ENCODE assay signal across 2 cellular contexts in the genomic region with DNA sequence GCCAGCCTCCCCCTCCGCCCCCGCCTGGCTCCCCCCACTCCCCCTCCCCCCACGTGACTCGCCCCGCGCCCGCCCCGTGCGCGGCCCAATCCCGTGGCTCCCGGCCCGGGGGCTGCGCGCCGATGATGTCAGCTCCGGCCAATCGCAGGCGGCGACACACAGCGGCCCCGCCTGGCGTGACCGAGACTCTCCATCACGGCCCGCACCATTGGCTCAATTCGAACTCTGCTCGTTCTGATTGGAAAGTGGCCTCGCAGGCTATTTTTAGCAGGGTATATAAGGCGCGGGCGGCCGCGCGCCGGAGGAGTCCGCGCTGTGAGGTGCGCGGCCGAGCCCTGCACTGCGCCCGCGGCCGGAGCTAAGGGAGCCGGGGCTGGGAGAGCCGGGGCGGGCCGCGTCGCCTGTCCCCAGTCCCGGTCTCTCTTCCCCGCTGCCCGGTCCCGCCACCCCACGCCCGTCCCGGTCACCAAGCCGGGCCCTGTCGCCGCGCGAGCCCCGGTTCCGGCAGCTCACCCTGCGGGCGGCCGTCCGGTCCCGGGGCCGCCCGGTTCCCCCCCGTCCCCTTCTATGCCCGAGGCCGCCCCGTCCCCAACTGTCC.
A peak's percentile ranks its signal among the peaks of the same experiment; 100 is the strongest.
TF ChIP-seq lines count a peak whose summit lies in the region.

No MANE protein-coding gene starts in this region.

TF ChIP-seq in A549, 52 proteins besides CTCF, POLR2A, EP300 and RAD21 (continues in another document):
- TF ChIP-seq GATA3 (IDR thresholded peaks at IDR 0.05; ENCODE audit: borderline replicate concordance) (0 out of 2 replicates have a peak, but pooled peaks have one; percentile 19), CEBPB (IDR thresholded peaks at IDR 0.05) (no peak), USF2 (IDR thresholded peaks at IDR 0.05) (peak; percentile 78), HDAC2 (IDR thresholded peaks at IDR 0.05) (no peak), NR3C1 (IDR thresholded peaks at IDR 0.05) (no peak), ZC3H11A (IDR thresholded peaks at IDR 0.05) (no peak), BHLHE40 (IDR thresholded peaks at IDR 0.05; ENCODE audit: low read depth, low read length) (no peak), REST (IDR thresholded peaks at IDR 0.05) (no peak), ZSCAN20 (CRISPR knock-in tag; IDR thresholded peaks at IDR 0.05) (no peak), CHD4 (IDR thresholded peaks at IDR 0.05; ENCODE audit: borderline replicate concordance) (no peak), RARB (CRISPR knock-in tag; IDR thresholded peaks at IDR 0.05) (no peak), TFCP2L1 (CRISPR knock-in tag; IDR thresholded peaks at IDR 0.05) (no peak), MAX (IDR thresholded peaks at IDR 0.05) (0 out of 2 replicates have a peak, but pooled peaks have one; percentile 9), POLR2AphosphoS2 (conservative IDR thresholded peaks at IDR 0.05; ENCODE audit: low read length) (no peak), BCL3 (IDR thresholded peaks at IDR 0.05) (peak; percentile 91), HOXB5 (CRISPR knock-in tag; IDR thresholded peaks at IDR 0.05) (0 out of 2 replicates have a peak, but pooled peaks have one; percentile 44), FOSL2 (IDR thresholded peaks at IDR 0.05) (no peak), FOSL2 (CRISPR knock-in tag; IDR thresholded peaks at IDR 0.05) (peak; percentile 8; the same call in 1 of the 2 replicates), RFX5 (IDR thresholded peaks at IDR 0.05) (0 out of 2 replicates have a peak, but pooled peaks have one; percentile 26), PHF8 (IDR thresholded peaks at IDR 0.05; ENCODE audit: borderline replicate concordance, low read depth) (peak; percentile 78; the same call in 1 of the 2 replicates), JUN (IDR thresholded peaks at IDR 0.05) (peak; percentile 89 to 97; a peak in 4 of 5 replicates), RNF2 (IDR thresholded peaks at IDR 0.05; ENCODE audit: borderline replicate concordance, low read depth) (no peak), HMGXB4 (CRISPR knock-in tag; IDR thresholded peaks at IDR 0.05; ENCODE audit: borderline replicate concordance) (no peak), CHD2 (IDR thresholded peaks at IDR 0.05; ENCODE audit: low read length, partially characterized antibody) (no peak), SREBF2 (IDR thresholded peaks at IDR 0.05) (peak; percentile 41), ZNF302 (CRISPR knock-in tag; IDR thresholded peaks at IDR 0.05) (no peak)
- TF ChIP-seq, protein P1, sequence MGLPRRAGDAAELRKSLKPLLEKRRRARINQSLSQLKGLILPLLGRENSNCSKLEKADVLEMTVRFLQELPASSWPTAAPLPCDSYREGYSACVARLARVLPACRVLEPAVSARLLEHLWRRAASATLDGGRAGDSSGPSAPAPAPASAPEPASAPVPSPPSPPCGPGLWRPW (IDR thresholded peaks at IDR 0.05), result no peak

TF ChIP-seq in GM12878, 131 proteins besides CTCF, POLR2A, EP300 and RAD21 (continues in another document):
- TF ChIP-seq, protein P2, sequence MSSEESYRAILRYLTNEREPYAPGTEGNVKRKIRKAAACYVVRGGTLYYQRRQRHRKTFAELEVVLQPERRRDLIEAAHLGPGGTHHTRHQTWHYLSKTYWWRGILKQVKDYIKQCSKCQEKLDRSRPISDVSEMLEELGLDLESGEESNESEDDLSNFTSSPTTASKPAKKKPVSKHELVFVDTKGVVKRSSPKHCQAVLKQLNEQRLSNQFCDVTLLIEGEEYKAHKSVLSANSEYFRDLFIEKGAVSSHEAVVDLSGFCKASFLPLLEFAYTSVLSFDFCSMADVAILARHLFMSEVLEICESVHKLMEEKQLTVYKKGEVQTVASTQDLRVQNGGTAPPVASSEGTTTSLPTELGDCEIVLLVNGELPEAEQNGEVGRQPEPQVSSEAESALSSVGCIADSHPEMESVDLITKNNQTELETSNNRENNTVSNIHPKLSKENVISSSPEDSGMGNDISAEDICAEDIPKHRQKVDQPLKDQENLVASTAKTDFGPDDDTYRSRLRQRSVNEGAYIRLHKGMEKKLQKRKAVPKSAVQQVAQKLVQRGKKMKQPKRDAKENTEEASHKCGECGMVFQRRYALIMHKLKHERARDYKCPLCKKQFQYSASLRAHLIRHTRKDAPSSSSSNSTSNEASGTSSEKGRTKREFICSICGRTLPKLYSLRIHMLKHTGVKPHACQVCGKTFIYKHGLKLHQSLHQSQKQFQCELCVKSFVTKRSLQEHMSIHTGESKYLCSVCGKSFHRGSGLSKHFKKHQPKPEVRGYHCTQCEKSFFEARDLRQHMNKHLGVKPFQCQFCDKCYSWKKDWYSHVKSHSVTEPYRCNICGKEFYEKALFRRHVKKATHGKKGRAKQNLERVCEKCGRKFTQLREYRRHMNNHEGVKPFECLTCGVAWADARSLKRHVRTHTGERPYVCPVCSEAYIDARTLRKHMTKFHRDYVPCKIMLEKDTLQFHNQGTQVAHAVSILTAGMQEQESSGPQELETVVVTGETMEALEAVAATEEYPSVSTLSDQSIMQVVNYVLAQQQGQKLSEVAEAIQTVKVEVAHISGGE (CRISPR knock-in tag; IDR thresholded peaks at IDR 0.05), result no peak
- no peak for TF ChIP-seq SKIL (IDR thresholded peaks at IDR 0.05; ENCODE audit: low read depth, poor library complexity, severe bottlenecking)
- no peak for TF ChIP-seq E2F8 (IDR thresholded peaks at IDR 0.05; ENCODE audit: low read depth, partially characterized antibody)
- peak; percentile 98 for TF ChIP-seq POU2F2 (IDR thresholded peaks at IDR 0.05; ENCODE audit: borderline replicate concordance, low read depth, low read length)
- no peak for TF ChIP-seq BMI1 (IDR thresholded peaks at IDR 0.05; ENCODE audit: borderline replicate concordance)
- peak; percentile 28 for TF ChIP-seq SIX5 (IDR thresholded peaks at IDR 0.05; ENCODE audit: low read depth, low read length, severe bottlenecking)
- TF ChIP-seq USF2 (IDR thresholded peaks at IDR 0.05; ENCODE audit: borderline replicate concordance, low read depth, low read length), result no peak
- TF ChIP-seq POLR2AphosphoS2 (IDR thresholded peaks at IDR 0.05; ENCODE audit: low read depth, low read length), result peak; percentile 99
- TF ChIP-seq PML (IDR thresholded peaks at IDR 0.05; ENCODE audit: low read length), result peak; percentile 97; the same call in 1 of the 2 replicates
- peak; percentile 89 for TF ChIP-seq SREBF2 (IDR thresholded peaks at IDR 0.05; ENCODE audit: low read length)
- TF ChIP-seq ZNF384 (IDR thresholded peaks at IDR 0.05; ENCODE audit: borderline replicate concordance, low read depth, low read length), result no peak
- TF ChIP-seq RELA (IDR thresholded peaks at IDR 0.05; ENCODE audit: borderline replicate concordance, partially characterized antibody), result peak; percentile 58
- TF ChIP-seq IRF4 (IDR thresholded peaks at IDR 0.05; ENCODE audit: low read depth, low read length), result no peak
- no peak for TF ChIP-seq JUNB (IDR thresholded peaks at IDR 0.05)
- TF ChIP-seq, protein P3, sequence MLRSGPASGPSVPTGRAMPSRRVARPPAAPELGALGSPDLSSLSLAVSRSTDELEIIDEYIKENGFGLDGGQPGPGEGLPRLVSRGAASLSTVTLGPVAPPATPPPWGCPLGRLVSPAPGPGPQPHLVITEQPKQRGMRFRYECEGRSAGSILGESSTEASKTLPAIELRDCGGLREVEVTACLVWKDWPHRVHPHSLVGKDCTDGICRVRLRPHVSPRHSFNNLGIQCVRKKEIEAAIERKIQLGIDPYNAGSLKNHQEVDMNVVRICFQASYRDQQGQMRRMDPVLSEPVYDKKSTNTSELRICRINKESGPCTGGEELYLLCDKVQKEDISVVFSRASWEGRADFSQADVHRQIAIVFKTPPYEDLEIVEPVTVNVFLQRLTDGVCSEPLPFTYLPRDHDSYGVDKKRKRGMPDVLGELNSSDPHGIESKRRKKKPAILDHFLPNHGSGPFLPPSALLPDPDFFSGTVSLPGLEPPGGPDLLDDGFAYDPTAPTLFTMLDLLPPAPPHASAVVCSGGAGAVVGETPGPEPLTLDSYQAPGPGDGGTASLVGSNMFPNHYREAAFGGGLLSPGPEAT (IDR thresholded peaks at IDR 0.05; ENCODE audit: low read depth), result no peak
- no peak for TF ChIP-seq ASH2L (IDR thresholded peaks at IDR 0.05; ENCODE audit: borderline replicate concordance, low read depth)
- TF ChIP-seq ZNF24 (IDR thresholded peaks at IDR 0.05), result peak; percentile 55
- no peak for TF ChIP-seq TARDBP (IDR thresholded peaks at IDR 0.05; ENCODE audit: borderline replicate concordance)
- TF ChIP-seq HCFC1 (IDR thresholded peaks at IDR 0.05; ENCODE audit: low read length), result no peak
- no peak for TF ChIP-seq ZBED1 (IDR thresholded peaks at IDR 0.05; ENCODE audit: borderline replicate concordance)
- no peak for TF ChIP-seq IRF5 (IDR thresholded peaks at IDR 0.05; ENCODE audit: borderline replicate concordance)
- TF ChIP-seq LARP7 (IDR thresholded peaks at IDR 0.05), result peak; percentile 92
- TF ChIP-seq CBX5 (IDR thresholded peaks at IDR 0.05; ENCODE audit: low read depth), result 0 out of 2 replicates have a peak, but pooled peaks have one; percentile 13
- TF ChIP-seq SMAD1 (IDR thresholded peaks at IDR 0.05; ENCODE audit: low read depth, partially characterized antibody), result no peak
- no peak for TF ChIP-seq EED (IDR thresholded peaks at IDR 0.05; ENCODE audit: low read depth)
- peak; percentile 85 for TF ChIP-seq E4F1 (IDR thresholded peaks at IDR 0.05; ENCODE audit: borderline replicate concordance, partially characterized antibody)
- no peak for TF ChIP-seq NFIC (IDR thresholded peaks at IDR 0.05; ENCODE audit: low read depth, low read length)
- TF ChIP-seq ZSCAN29 (IDR thresholded peaks at IDR 0.05), result 0 out of 2 replicates have a peak, but pooled peaks have one; percentile 55
- TF ChIP-seq ZNF207 (IDR thresholded peaks at IDR 0.05; ENCODE audit: borderline replicate concordance), result no peak
